In the genomic region with DNA sequence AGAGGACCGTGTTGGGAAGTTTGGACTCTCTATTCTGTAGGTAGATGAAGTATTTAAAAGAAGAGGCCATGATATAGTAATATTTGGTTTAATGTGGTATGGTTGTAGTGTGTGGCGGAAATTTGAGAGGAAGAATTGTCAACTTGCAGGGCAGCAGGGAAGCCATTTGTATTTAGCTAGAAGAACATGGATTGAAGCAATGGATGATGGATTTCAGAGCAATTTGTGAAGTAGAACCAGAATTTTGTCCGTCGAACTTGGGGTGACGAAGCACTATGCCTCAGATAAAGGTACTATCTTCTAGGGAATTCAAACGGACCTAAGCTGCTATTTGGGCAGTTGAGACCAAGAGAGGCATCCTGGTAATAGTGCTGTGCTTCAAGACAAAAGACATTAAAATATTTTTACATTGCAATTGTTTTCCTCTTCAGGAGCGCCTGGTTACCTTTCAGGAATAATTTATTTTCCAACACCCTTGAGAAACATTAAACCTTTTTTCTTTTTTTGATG, we compare ENCODE assay signal across 8 cellular contexts.
DNase-seq lines count a peak whose midpoint lies in the region; ATAC-seq lines count a peak whose summit lies in the region.

No MANE protein-coding gene starts in this region.

- H3K27me3 Mint-ChIP-seq in T-helper 1 cell treated with Interleukin-12 subunit alpha and Interleukin-12 subunit beta and Interleukin-4 antibody, amounts not matched to agents 30 μg/mL and 1 μg/mL, for 36 hours (ENCODE audit: low read depth) = no peaks in the 10 kb centered on the region

- no peak overlapping the region for H3K27ac ChIP-seq in SK-N-MC

- H3K9ac ChIP-seq in SK-N-MC (ENCODE audit: insufficient read length) = no peak overlapping the region
- H3K9ac ChIP-seq in iPS-15b (ENCODE audit: low read depth, low read length) = peak overlapping the region; percentile 41

- H3K27me3 ChIP-seq in iPS-15b (ENCODE audit: control insufficient read depth, insufficient read depth, low read length) = no peaks in the 10 kb centered on the region

- H3K36me3 ChIP-seq in SK-N-MC (ENCODE audit: insufficient read depth, low read length) (no peaks in the 10 kb centered on the region), iPS-15b (ENCODE audit: control insufficient read depth, insufficient read depth, low read length) (no peaks in the 10 kb centered on the region)

- no peak for DNase-seq in T-helper 1 cell
- no peak for DNase-seq in SK-N-MC (ENCODE audit: low read depth, low spot score)
- peak; percentile 13 for DNase-seq in stimulated activated naive CD8-positive, alpha-beta T cell treated with anti-CD3 and anti-CD28 coated beads, Interleukin-15, Interleukin-2, amounts not matched to agents 100 U/mL and 50 U/mL, for 24 hours
- no peak for DNase-seq in NCI-H1092 treated with DMSO at 0.1 percent for 48 hours (lab: John Stamatoyannopoulos, UW)
- DNase-seq in SIG-M5 treated with dmso at 0.1 percent for 504 hours (lab: John Stamatoyannopoulos, UW; ENCODE audit: unreplicated experiment) = no peak

- H3K4me3 Mint-ChIP-seq in T-helper 1 cell treated with Interleukin-12 subunit alpha and Interleukin-12 subunit beta and Interleukin-4 antibody, amounts not matched to agents 30 μg/mL and 1 μg/mL, for 36 hours = peak overlapping the region; percentile 47

- peaks cover 30% of the 10 kb centered on the region for H3K4me1 Mint-ChIP-seq in T-helper 1 cell treated with Interleukin-12 subunit alpha and Interleukin-12 subunit beta and Interleukin-4 antibody, amounts not matched to agents 30 μg/mL and 1 μg/mL, for 36 hours (ENCODE audit: low read depth)

- no peaks in the 10 kb centered on the region for H3K9me3 ChIP-seq in SK-N-MC (ENCODE audit: low read depth, low read length)
- no peaks in the 10 kb centered on the region for H3K9me3 ChIP-seq in iPS-15b (ENCODE audit: control insufficient read depth, insufficient read depth, low read length)

- peaks cover 4% of the 10 kb centered on the region for H3K36me3 Mint-ChIP-seq in T-helper 1 cell treated with Interleukin-12 subunit alpha and Interleukin-12 subunit beta and Interleukin-4 antibody, amounts not matched to agents 30 μg/mL and 1 μg/mL, for 36 hours (ENCODE audit: low read depth)

- peaks cover 6% of the 10 kb centered on the region for H3K9me3 Mint-ChIP-seq in T-helper 1 cell treated with Interleukin-12 subunit alpha and Interleukin-12 subunit beta and Interleukin-4 antibody, amounts not matched to agents 30 μg/mL and 1 μg/mL, for 36 hours

- peak overlapping the region; percentile 90 for H3K27ac Mint-ChIP-seq in T-helper 1 cell treated with Interleukin-12 subunit alpha and Interleukin-12 subunit beta and Interleukin-4 antibody, amounts not matched to agents 30 μg/mL and 1 μg/mL, for 36 hours

- no peak for ATAC-seq in stimulated activated naive CD8-positive, alpha-beta T cell treated with anti-CD3 and anti-CD28 coated beads, Interleukin-15, Interleukin-2, amounts not matched to agents 100 U/mL and 50 U/mL, for 24 hours
- no peak for ATAC-seq in GM21423 (IDR thresholded peaks at IDR 0.05; ENCODE audit: unreplicated experiment)

- H3K4me1 ChIP-seq in iPS-15b (ENCODE audit: control insufficient read depth, insufficient read depth, low read length) = peaks cover 10% of the 10 kb centered on the region

- H3K4me3 ChIP-seq in SK-N-MC (peak overlapping the region; percentile 69), iPS-15b (ENCODE audit: low read depth, low read length) (peak overlapping the region; percentile 50)
